ENCODE assay signal across 10 cellular contexts in the genomic region with DNA sequence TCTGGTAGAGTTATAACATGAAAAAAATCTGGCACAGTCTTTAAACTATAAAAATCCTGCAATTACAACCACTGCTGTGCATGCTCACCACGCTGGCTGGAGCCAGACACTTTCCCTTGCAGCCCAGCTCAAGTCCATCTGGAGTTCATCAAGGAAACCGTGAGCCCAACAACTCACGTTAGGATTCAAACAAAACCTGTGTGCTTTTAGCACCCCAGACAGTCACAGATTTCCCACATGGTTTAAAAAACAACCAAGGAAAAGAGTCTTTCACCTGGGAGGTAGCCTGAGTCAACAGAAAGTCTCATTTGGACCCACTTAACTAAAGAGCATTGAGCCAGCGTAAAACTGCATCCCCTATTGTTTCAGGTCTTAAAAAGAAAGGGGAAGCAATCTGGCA. TPM values are rescaled to one million over a fixed set of nuclear protein-coding genes. Genes with fewer than 3 reads are reported as not detected.
DNase-seq lines count a peak whose midpoint lies in the region; ATAC-seq, FAIRE-seq and TF ChIP-seq lines count a peak whose summit lies in the region.
"Had no signal": no experiment of that assay in that cellular context is flagged by ENCODE, and none has a peak within 500 bp of the region (broad histone marks: within the 10 kb centered on the region; RNA-seq: fewer than 3 reads in every experiment).

No MANE protein-coding gene starts in this region.

- FAIRE-seq in A549 (lab: Jason Lieb, UNC): no peak

- no peak overlapping the region for H2BK15ac ChIP-seq in mesendoderm (replicated peaks; ENCODE audit: low read depth)

- H3K36me3 ChIP-seq in mesendoderm (ENCODE audit: control insufficient read depth, insufficient read depth, low read length): no peaks in the 10 kb centered on the region
- H3K36me3 ChIP-seq: BLaER1 treated with 17β-estradiol and CSF1 and Interleukin-3, amounts not matched to agents 10 nM and 100 nM had no signal

- no peak overlapping the region for H4K8ac ChIP-seq in mesendoderm (ENCODE audit: low read depth, low read length)

- no peak for TF ChIP-seq EP300 in A549 (IDR thresholded peaks at IDR 0.05)

- ATAC-seq in A549 (no peak), GM19035 (IDR thresholded peaks at IDR 0.05; ENCODE audit: unreplicated experiment) (no peak), GM18505 (IDR thresholded peaks at IDR 0.05; ENCODE audit: unreplicated experiment) (no peak)
- no peak for ATAC-seq in stimulated activated naive CD8-positive, alpha-beta T cell treated with anti-CD3 and anti-CD28 coated beads, Interleukin-15, Interleukin-2, amounts not matched to agents 100 U/mL and 50 U/mL, for 24 hours

- H3K4me2 ChIP-seq in A549: peak overlapping the region; percentile 40
- no peak overlapping the region for H3K4me2 ChIP-seq in mesendoderm (ENCODE audit: low read length)

- POLR2A ChIA-PET in A549 (lab: Yijun Ruan, JAX): no interaction called here

- peaks cover 23% of the 10 kb centered on the region for H3K79me2 ChIP-seq in mesendoderm (ENCODE audit: control insufficient read depth, insufficient read depth, low read length)

- peak overlapping the region; percentile 65 for H3K56ac ChIP-seq in mesendoderm (ENCODE audit: low read length)

- no peak overlapping the region for H2BK120ac ChIP-seq in mesendoderm (ENCODE audit: low read depth, low read length)

- H3K79me1 ChIP-seq in mesendoderm (ENCODE audit: low read length): peaks cover 6% of the 10 kb centered on the region

- 53% methylated on average over 4 of the region's 4 CpGs for WGBS in A549 (ENCODE audit: missing lambda C conversion rate)
- no CpG with 5 or more reads among the region's 4 CpGs for WGBS in mesendoderm (ENCODE audit: extremely low coverage, insufficient coverage, low lambda C conversion rate)

- no peak overlapping the region for H2AK5ac ChIP-seq in mesendoderm (ENCODE audit: low read length)

- H3K9ac ChIP-seq in mesendoderm (ENCODE audit: low read length): peak overlapping the region; percentile 46
- H3K9ac ChIP-seq: BLaER1 treated with 17β-estradiol and CSF1 and Interleukin-3, amounts not matched to agents 10 nM and 100 nM had no signal

- DNase-seq in A549 (ENCODE audit: low read depth in 1 of 2, low spot score in 1 of 2): no peak
- peak; percentile 48 for DNase-seq in NCI-H146 treated with DMSO at 0.1 percent for 48 hours (lab: John Stamatoyannopoulos, UW; ENCODE audit: unreplicated experiment)
- peak; percentile 55 for DNase-seq in dermis blood vessel endothelial cell
- DNase-seq in mesendoderm: no peak
- DNase-seq in NCI-H1048 (lab: John Stamatoyannopoulos, UW): no peak
- DNase-seq in stimulated activated naive CD8-positive, alpha-beta T cell treated with anti-CD3 and anti-CD28 coated beads, Interleukin-15, Interleukin-2, amounts not matched to agents 100 U/mL and 50 U/mL, for 24 hours: no peak

- no peak overlapping the region for H3K4ac ChIP-seq in mesendoderm (ENCODE audit: low read depth, low read length)

- TF ChIP-seq RAD21 in A549 (conservative IDR thresholded peaks at IDR 0.05 in 1 of 2, IDR thresholded peaks at IDR 0.05 in 1 of 2): no peak

- no peaks in the 10 kb centered on the region for H3K27me3 ChIP-seq in mesendoderm (ENCODE audit: insufficient read depth, low read length, poor library complexity)
- H3K27me3 ChIP-seq: BLaER1 treated with 17β-estradiol and CSF1 and Interleukin-3, amounts not matched to agents 10 nM and 100 nM had no signal

- H2BK5ac ChIP-seq in mesendoderm (ENCODE audit: low read length): no peak overlapping the region

- H3K18ac ChIP-seq in mesendoderm (ENCODE audit: low read length): no peak overlapping the region

- H4K5ac ChIP-seq in mesendoderm (ENCODE audit: low read length): no peak overlapping the region

- H3K9me3 ChIP-seq in A549: no peaks in the 10 kb centered on the region

- TF ChIP-seq POLR2A in A549 (IDR thresholded peaks at IDR 0.05; ENCODE audit: low read length) (no peak), GM18505 (IDR thresholded peaks at IDR 0.05; ENCODE audit: borderline replicate concordance, extremely low read depth, insufficient read depth, insufficient read length) (no peak)

- CTCF ChIA-PET in A549 (lab: Yijun Ruan, JAX): no interaction called here

- no peak overlapping the region for H3K4me3 ChIP-seq in A549
- H3K4me3 ChIP-seq in mesendoderm (ENCODE audit: low read length): no peak overlapping the region
- H3K4me3 ChIP-seq: BLaER1 treated with 17β-estradiol and CSF1 and Interleukin-3, amounts not matched to agents 10 nM and 100 nM had no signal

- H3K23ac ChIP-seq in mesendoderm (ENCODE audit: low read length): no peak overlapping the region

- TF ChIP-seq CTCF in A549 (IDR thresholded peaks at IDR 0.05): no peak

- H3K27ac ChIP-seq in A549 (0 out of 6 replicates have a peak overlapping the region, but pooled peaks of 1 of the 2 experiments have one; percentile 35), mesendoderm (ENCODE audit: low read depth, low read length) (no peak overlapping the region)
- H3K27ac ChIP-seq: BLaER1 treated with 17β-estradiol and CSF1 and Interleukin-3, amounts not matched to agents 10 nM and 100 nM; HL-60 had no signal

- H3K4me1 ChIP-seq in A549 (peaks cover 36% of the 10 kb centered on the region), mesendoderm (ENCODE audit: control insufficient read depth, low read depth, low read length) (peaks cover 5% of the 10 kb centered on the region)

TF ChIP-seq in A549, 52 proteins besides CTCF, POLR2A, EP300 and RAD21:
- TF ChIP-seq GATA3 (IDR thresholded peaks at IDR 0.05; ENCODE audit: borderline replicate concordance) (no peak), CHD4 (IDR thresholded peaks at IDR 0.05; ENCODE audit: borderline replicate concordance) (no peak), RARB (CRISPR knock-in tag; IDR thresholded peaks at IDR 0.05) (no peak), FOSB (CRISPR knock-in tag; IDR thresholded peaks at IDR 0.05) (no peak), BHLHE40 (IDR thresholded peaks at IDR 0.05; ENCODE audit: low read depth, low read length) (no peak)
- TF ChIP-seq, protein P1, sequence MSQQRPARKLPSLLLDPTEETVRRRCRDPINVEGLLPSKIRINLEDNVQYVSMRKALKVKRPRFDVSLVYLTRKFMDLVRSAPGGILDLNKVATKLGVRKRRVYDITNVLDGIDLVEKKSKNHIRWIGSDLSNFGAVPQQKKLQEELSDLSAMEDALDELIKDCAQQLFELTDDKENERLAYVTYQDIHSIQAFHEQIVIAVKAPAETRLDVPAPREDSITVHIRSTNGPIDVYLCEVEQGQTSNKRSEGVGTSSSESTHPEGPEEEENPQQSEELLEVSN (IDR thresholded peaks at IDR 0.05; ENCODE audit: borderline replicate concordance, low read depth): no peak
- TF ChIP-seq, protein P2, sequence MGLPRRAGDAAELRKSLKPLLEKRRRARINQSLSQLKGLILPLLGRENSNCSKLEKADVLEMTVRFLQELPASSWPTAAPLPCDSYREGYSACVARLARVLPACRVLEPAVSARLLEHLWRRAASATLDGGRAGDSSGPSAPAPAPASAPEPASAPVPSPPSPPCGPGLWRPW (IDR thresholded peaks at IDR 0.05): no peak

RNA-seq across cellular contexts. Expression of a gene that starts 4.7 kb away (rescaled TPM):
- polyA plus RNA-seq in A549 (2011; rRNA removed): 15.4 and 16.4 TPM in 2 replicates
- polyA plus RNA-seq in A549 (2012; cell fraction: cytosol; rRNA removed): 5.4 and 6.2 TPM in 2 replicates
- 12.0 and 14.9 TPM in 2 replicates for polyA plus RNA-seq in A549 (2012; cell fraction: nucleus; rRNA removed)
- 3.7 to 4.8 TPM (median 4.0 TPM) in 3 replicates for polyA plus RNA-seq in A549 (2017; fragmentation: RNase III; extraction: RNeasy Plus Mini Kit Qiagen cat#74134 plus additional on column Dnase treatment)
- polyA minus RNA-seq in A549 (2011; rRNA and poly(A)+ RNA removed): 26.6 and 30.6 TPM in 2 replicates
- total RNA-seq in dermis blood vessel endothelial cell: 28.9 and 39.8 TPM in 2 replicates
- 15.6 TPM for polyA plus RNA-seq in mesendoderm (2013, experiment 1 of 2)
- 16.0 TPM for polyA plus RNA-seq in mesendoderm (2013, experiment 2 of 2)

Comparison
In these comparisons a context has a peak if more than half of its experiments do, and no peak if none do; other contexts are left out.
1. DNase-seq: peak in NCI-H146 treated with DMSO at 0.1 percent for 48 hours (single experiment) and dermis blood vessel endothelial cell (single experiment); none in A549 (0 of 2), mesendoderm (single experiment), NCI-H1048 (single experiment) and stimulated activated naive CD8-positive, alpha-beta T cell treated with anti-CD3 and anti-CD28 coated beads, Interleukin-15, Interleukin-2, amounts not matched to agents 100 U/mL and 50 U/mL, for 24 hours (single experiment).